In the genomic region with DNA sequence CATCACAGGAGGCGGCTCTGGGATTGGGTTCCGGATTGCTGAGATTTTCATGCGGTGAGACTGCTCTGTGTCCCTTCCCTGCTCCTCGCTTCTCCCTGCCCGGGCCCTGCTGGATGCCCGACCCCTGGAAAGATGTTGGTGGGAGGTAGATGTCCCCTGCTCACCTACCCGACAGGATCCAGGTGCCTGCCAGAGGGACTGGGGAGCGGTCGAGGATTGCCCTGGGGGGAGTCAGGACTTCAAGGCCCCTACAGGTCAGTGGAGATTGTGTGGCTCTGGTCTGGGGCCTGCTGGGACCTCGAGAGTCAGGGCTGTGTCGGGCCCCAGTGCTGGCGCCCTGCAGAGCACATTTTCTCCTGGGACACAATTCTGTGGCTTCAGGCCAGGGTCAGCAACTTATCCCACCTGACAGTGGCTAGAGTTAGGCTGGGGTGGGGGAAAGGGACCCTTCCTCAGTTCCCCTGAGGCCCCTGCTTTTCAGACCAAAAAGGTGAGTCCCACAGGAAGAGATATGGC, we compare ENCODE assay signal across 18 cellular contexts.
"Had no signal": no experiment of that assay in that cellular context is flagged by ENCODE, and none has a peak within 500 bp of the region (broad histone marks: within the 10 kb centered on the region; RNA-seq: fewer than 3 reads in every experiment).

No MANE protein-coding gene starts in this region.

- H3K9me3 Mint-ChIP-seq: central memory CD8-positive, alpha-beta T cell; effector memory CD8-positive, alpha-beta T cell; stimulated activated naive CD8-positive, alpha-beta T cell treated with anti-CD3 and anti-CD28 coated beads, Interleukin-15, Interleukin-2, amounts not matched to agents 100 ng/mL and 50 ng/mL, for 24 hours had no signal

- DNase-seq: activated CD4-positive, alpha-beta T cell treated with anti-CD3 and anti-CD28 coated beads, Interleukin-2, amount 50 U/mL, for 4 hours; activated CD4-positive, CD25-positive, alpha-beta regulatory T cell treated with anti-CD3 and anti-CD28 coated beads, Interleukin-2, amount 50 U/mL, for 72 hours; activated naive CD4-positive, alpha-beta T cell treated with anti-CD3 and anti-CD28 coated beads, Interleukin-2, amount 50 U/mL, for 16 hours; activated T-cell treated with anti-CD3 and anti-CD28 coated beads, Interleukin-2, amount 50 U/mL, for 1 hour; adrenal gland; body of pancreas; cortex of kidney; effector memory CD8-positive, alpha-beta T cell; hippocampal formation; midbrain; retina; stimulated activated CD4-positive, alpha-beta T cell treated with anti-CD3 and anti-CD28 coated beads, Interleukin-15, amount 100 ng/mL, for 24 hours; stimulated activated CD4-positive, alpha-beta T cell treated with anti-CD3 and anti-CD28 coated beads, Interleukin-4, amount 100 ng/mL, for 24 hours; T-helper 17 cell had no signal

- H3K4me3 Mint-ChIP-seq: central memory CD8-positive, alpha-beta T cell; effector memory CD8-positive, alpha-beta T cell; stimulated activated naive CD8-positive, alpha-beta T cell treated with anti-CD3 and anti-CD28 coated beads, Interleukin-15, Interleukin-2, amounts not matched to agents 100 ng/mL and 50 ng/mL, for 24 hours; T-helper 17 cell had no signal

- H3K4me3 ChIP-seq: adrenal gland, body of pancreas, lung, thoracic aorta had no signal

- ATAC-seq: body of pancreas; effector memory CD8-positive, alpha-beta T cell; T-helper 17 cell had no signal

- H3K27me3 ChIP-seq: adrenal gland, body of pancreas had no signal

- H3K27ac Mint-ChIP-seq: effector memory CD8-positive, alpha-beta T cell; stimulated activated naive CD8-positive, alpha-beta T cell treated with anti-CD3 and anti-CD28 coated beads, Interleukin-15, Interleukin-2, amounts not matched to agents 100 ng/mL and 50 ng/mL, for 24 hours; T-helper 17 cell had no signal

- H3K27ac ChIP-seq: adrenal gland, body of pancreas, thoracic aorta had no signal

- H3K27me3 Mint-ChIP-seq: central memory CD8-positive, alpha-beta T cell; effector memory CD8-positive, alpha-beta T cell; stimulated activated naive CD8-positive, alpha-beta T cell treated with anti-CD3 and anti-CD28 coated beads, Interleukin-15, Interleukin-2, amounts not matched to agents 100 ng/mL and 50 ng/mL, for 24 hours; T-helper 17 cell had no signal

- H3K36me3 ChIP-seq: adrenal gland, thoracic aorta had no signal

- H3K9me3 ChIP-seq: adrenal gland, body of pancreas, thoracic aorta had no signal
